17 cellular contexts compared by ENCODE assay signal in the genomic region with DNA sequence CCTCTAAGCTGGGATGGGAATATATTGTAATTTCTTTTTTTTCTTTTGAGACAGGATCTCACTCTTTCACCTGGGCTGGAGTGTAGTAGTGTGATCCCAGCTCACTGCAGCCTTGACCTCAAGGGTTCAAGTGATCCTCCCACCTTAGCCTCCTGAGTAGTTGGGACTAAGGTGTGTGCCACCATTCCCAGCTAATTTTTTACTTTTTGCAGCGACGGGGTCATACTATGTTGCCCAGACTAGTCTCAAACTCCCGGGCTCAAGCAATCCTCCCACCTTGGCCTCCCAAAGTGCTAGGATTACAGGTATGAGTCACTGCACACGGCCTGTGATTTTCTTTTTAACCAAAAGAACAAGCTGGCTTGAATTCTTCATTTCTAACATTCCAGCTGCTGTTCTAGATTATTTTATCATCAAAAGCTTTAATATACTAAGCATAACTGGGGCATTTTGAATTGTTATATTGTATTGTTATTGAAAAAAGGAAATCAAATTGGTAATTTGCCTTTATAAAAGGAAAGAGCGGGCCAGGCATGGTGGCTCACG. TPM values are rescaled to one million over a fixed set of nuclear protein-coding genes. Genes with fewer than 3 reads are reported as not detected.
DNase-seq lines count a peak whose midpoint lies in the region; TF ChIP-seq lines count a peak whose summit lies in the region.
"Had no signal": no experiment of that assay in that cellular context is flagged by ENCODE, and none has a peak within 500 bp of the region (broad histone marks: within the 10 kb centered on the region; RNA-seq: fewer than 3 reads in every experiment).

No MANE protein-coding gene starts in this region.

- H3K79me2 ChIP-seq in osteoblast (ENCODE audit: insufficient read depth, low read length) (no peaks in the 10 kb centered on the region), Karpas-422 (ENCODE audit: low read length) (no peaks in the 10 kb centered on the region)

- H4K20me1 ChIP-seq in osteoblast (ENCODE audit: insufficient read depth, low read length): no peaks in the 10 kb centered on the region
- H4K20me1 ChIP-seq in Karpas-422 (ENCODE audit: insufficient read depth, low read depth, low read length): no peaks in the 10 kb centered on the region

- H3K27ac ChIP-seq in adrenal gland: peak overlapping the region; percentile 43 to 86 (median 60)
- H3K27ac ChIP-seq in osteoblast (ENCODE audit: low read depth, low read length): peak overlapping the region; percentile 67
- H3K27ac ChIP-seq in Karpas-422 (ENCODE audit: low read length): no peak overlapping the region

- WGBS in adrenal gland, 4 donors: 80 to 87% (median 86%) methylated on average over 6 of the region's 6 CpGs

- H3K36me3 ChIP-seq in adrenal gland (replicated peaks in 1 of 2): no peaks in the 10 kb centered on the region
- H3K36me3 ChIP-seq in osteoblast (ENCODE audit: insufficient read depth, low read length): no peaks in the 10 kb centered on the region
- no peaks in the 10 kb centered on the region for H3K36me3 ChIP-seq in Karpas-422 (ENCODE audit: insufficient read depth, low read length)

- H3K36me3 Mint-ChIP-seq in HFFc6 (ENCODE audit: low read depth): peaks cover 25% of the 10 kb centered on the region

- peak overlapping the region; percentile 61 for H3K4me3 Mint-ChIP-seq in HFFc6
- H3K4me3 Mint-ChIP-seq: CD4-positive, alpha-beta T cell had no signal

- TF ChIP-seq CTCF in HFFc6 (IDR thresholded peaks at IDR 0.05) (no peak), adrenal gland (IDR thresholded peaks at IDR 0.05) (no peak), fibroblast of the aortic adventitia (IDR thresholded peaks at IDR 0.05; ENCODE audit: insufficient read depth, low read length) (no peak), osteoblast (IDR thresholded peaks at IDR 0.05; ENCODE audit: extremely low read depth, low read depth, low read length) (no peak)

- H3K27me3 ChIP-seq in adrenal gland: no peaks in the 10 kb centered on the region
- no peaks in the 10 kb centered on the region for H3K27me3 ChIP-seq in osteoblast (ENCODE audit: insufficient read depth, low read length)
- no peaks in the 10 kb centered on the region for H3K27me3 ChIP-seq in Karpas-422 (ENCODE audit: low read length)

- peaks cover 5% of the 10 kb centered on the region for H3K9me3 Mint-ChIP-seq in HFFc6
- H3K9me3 Mint-ChIP-seq: CD4-positive, alpha-beta T cell had no signal

- no peak for TF ChIP-seq POLR2A in adrenal gland (IDR thresholded peaks at IDR 0.05)

- H3K27me3 Mint-ChIP-seq in HFFc6 (ENCODE audit: insufficient read depth): no peaks in the 10 kb centered on the region; the same call in 1 of the 2 replicates
- H3K27me3 Mint-ChIP-seq: CD4-positive, alpha-beta T cell had no signal

- no peak overlapping the region for H2AFZ ChIP-seq in osteoblast (ENCODE audit: low read length)
- H2AFZ ChIP-seq in Karpas-422 (ENCODE audit: low read length): no peak overlapping the region

- H3K4me1 Mint-ChIP-seq in HFFc6 (ENCODE audit: low read depth): peaks cover 59% of the 10 kb centered on the region

- intact Hi-C loops in adrenal gland (cut with DNase I): no loop called here

- H3K9me3 ChIP-seq in adrenal gland (replicated peaks in 1 of 3) (no peaks in the 10 kb centered on the region), osteoblast (ENCODE audit: low read depth, low read length) (no peaks in the 10 kb centered on the region), Karpas-422 (ENCODE audit: low read length) (no peaks in the 10 kb centered on the region)

- H3K4me3 ChIP-seq in adrenal gland (no peak overlapping the region), fibroblast of the aortic adventitia (ENCODE audit: low read depth, low read length) (no peak overlapping the region), osteoblast (ENCODE audit: insufficient read depth, low read length) (no peak overlapping the region), Karpas-422 (ENCODE audit: low read length) (no peak overlapping the region)

- H3K27ac Mint-ChIP-seq in HFFc6: peak overlapping the region; percentile 86
- H3K27ac Mint-ChIP-seq: CD4-positive, alpha-beta T cell had no signal

- no peaks in the 10 kb centered on the region for H3K9me2 ChIP-seq in Karpas-422 (replicated peaks; ENCODE audit: insufficient read depth, low read length)

- H3K4me1 ChIP-seq in adrenal gland (replicated peaks in 1 of 2): peaks cover 4 to 32% of the 10 kb centered on the region in 2 donors
- H3K4me1 ChIP-seq in osteoblast (ENCODE audit: insufficient read depth, low read length): peaks cover 30% of the 10 kb centered on the region
- peaks cover 13% of the 10 kb centered on the region for H3K4me1 ChIP-seq in Karpas-422 (ENCODE audit: low read length)

- no peak for DNase-seq in HFFc6
- no peak for DNase-seq in adrenal gland
- peak; percentile 44 for DNase-seq in fibroblast of the aortic adventitia (ENCODE audit: low read depth)
- DNase-seq in osteoblast (ENCODE audit: insufficient read length, low spot score, missing footprints): no peak
- no peak for DNase-seq in SIG-M5 (lab: John Stamatoyannopoulos, UW)
- no peak for DNase-seq in Karpas-422
- DNase-seq in middle frontal gyrus (ENCODE audit: extremely low spot score, low spot score): no peak
- DNase-seq: ACHN; Calu3; CD4-positive, alpha-beta T cell; DMS79; GDM1; KG1; MM.1S; NCI-H1105 treated with DMSO at 0.1 percent for 48 hours; NCI-H187 treated with DMSO at 0.1 percent for 48 hours; NCI-H82 had no signal

- no peak overlapping the region for H3K9ac ChIP-seq in Karpas-422 (ENCODE audit: low read length)

- H3K4me2 ChIP-seq in osteoblast (ENCODE audit: insufficient read depth, low read length) (no peak overlapping the region), Karpas-422 (ENCODE audit: low read depth, low read length, poor library complexity, severe bottlenecking) (no peak overlapping the region)

RNA-seq across cellular contexts. Expression of a gene that starts 26.8 kb away (rescaled TPM):
- 10 to 100 TPM; 41.6 to 50.9 (median 44.3) TPM for total RNA-seq in HFFc6 (2021; fragmentation: NEBNext Ultra II Directional; extraction: Animal tissue kit (Norgen Biotek cat#: 25700))
- total RNA-seq in adrenal gland (10 to 100 TPM; 16.8 to 58.1 (median 32.2) TPM), fibroblast of the aortic adventitia (ENCODE audit: low replicate concordance) (18.4 and 27.1 TPM in 2 replicates), osteoblast (18.0 and 19.9 TPM in 2 replicates)
- polyA plus RNA-seq in adrenal gland: 10 to 100 TPM; 10.3 to 37.7 (median 12.8) TPM
- total RNA-seq in Karpas-422 (2014; rRNA removed; shearing (Covaris generic); ENCODE audit: low replicate concordance): 145 and 211 TPM in 2 replicates
